35 cellular contexts compared by ENCODE assay signal in the genomic region with DNA sequence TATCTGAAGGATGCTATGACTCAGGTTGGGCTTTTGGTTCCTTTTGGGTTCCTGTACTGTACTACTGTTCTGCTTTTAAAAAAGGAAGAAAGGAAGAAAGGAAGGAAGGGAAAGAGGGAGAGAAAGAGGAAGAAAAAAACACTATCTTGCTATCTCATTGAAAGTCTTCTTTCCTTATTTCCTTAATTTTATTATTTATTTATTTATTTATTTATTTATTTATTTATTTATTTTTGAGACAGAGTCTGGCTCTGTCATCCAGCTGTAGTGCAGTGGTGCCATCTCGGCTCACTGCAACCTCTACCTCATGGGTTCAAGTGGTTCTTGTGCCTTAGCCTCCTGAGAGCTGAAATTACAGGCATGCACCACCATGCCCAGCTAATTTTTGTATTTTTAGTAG.
"Had no signal": no experiment of that assay in that cellular context is flagged by ENCODE, and none has a peak within 500 bp of the region (broad histone marks: within the 10 kb centered on the region; RNA-seq: fewer than 3 reads in every experiment).

No MANE protein-coding gene starts in this region.

- H3K4me3 ChIP-seq: MG63 had no signal

- DNase-seq: Karpas-422, Kasumi-1, MG63, MM.1S, MV-4-11, NCI-H1048, NCI-H1092, NCI-H1092 treated with DMSO at 0.1 percent for 48 hours, NCI-H1105, NCI-H1105 treated with DMSO at 0.1 percent for 48 hours, NCI-H1417, NCI-H1417 treated with DMSO at 0.1 percent for 48 hours, NCI-H1436, NCI-H1436 treated with DMSO at 0.1 percent for 48 hours, NCI-H146, NCI-H1694, NCI-H1694 treated with DMSO at 0.1 percent for 48 hours, NCI-H187, NCI-H187 treated with DMSO at 0.1 percent for 48 hours, NCI-H1930, NCI-H2029, NCI-H2029 treated with DMSO at 0.1 percent for 48 hours, NCI-H2081, NCI-H2081 treated with DMSO at 0.1 percent for 48 hours, NCI-H2107, NCI-H2171, NCI-H2171 treated with DMSO at 0.1 percent for 48 hours, NCI-H2227 treated with DMSO at 0.1 percent for 48 hours, NCI-H226, NCI-H345, NCI-H446, NCI-H446 treated with DMSO at 0.1 percent for 48 hours, NCI-H510A, NCI-H510A treated with DMSO at 0.1 percent for 48 hours, NCI-H524 had no signal

- H3K36me3 ChIP-seq: MG63 had no signal
